ENCODE assay signal across 8 cellular contexts in the genomic region with DNA sequence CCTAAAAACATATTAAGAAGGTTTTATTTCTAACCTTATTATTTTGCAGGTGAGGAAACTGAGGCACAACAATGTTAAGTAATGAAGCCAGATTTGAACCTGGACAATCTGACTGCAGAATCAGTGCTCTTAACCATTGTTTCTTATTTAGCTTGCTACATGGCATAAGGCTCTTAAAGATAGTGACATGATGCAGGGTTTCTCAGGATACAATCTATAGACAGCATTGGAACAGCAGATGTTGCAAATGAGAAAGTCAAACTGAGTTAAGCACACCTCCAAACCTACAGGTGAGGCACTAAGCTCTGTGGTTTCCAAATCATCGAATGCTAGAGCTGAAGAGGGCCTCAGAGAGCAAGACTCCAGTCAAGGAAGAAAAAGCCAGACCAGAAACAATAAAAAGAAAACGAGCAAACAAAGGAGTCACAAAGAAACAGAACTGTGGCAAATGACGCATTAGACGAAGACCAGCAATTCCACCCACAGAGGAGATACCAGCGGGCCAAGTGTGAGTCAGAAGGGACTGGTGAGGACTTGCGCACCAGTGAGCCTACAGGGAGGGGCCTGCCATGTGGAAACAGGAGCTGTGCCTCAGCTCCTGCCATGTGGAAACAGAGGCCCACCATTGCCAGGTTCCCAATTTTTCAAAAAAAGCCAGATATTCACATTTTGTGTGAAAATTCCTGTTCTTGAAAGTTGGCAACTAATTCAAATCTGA. TPM values are rescaled to one million over a fixed set of nuclear protein-coding genes. Genes with fewer than 3 reads are reported as not detected.
DNase-seq lines count a peak whose midpoint lies in the region; ATAC-seq and TF ChIP-seq lines count a peak whose summit lies in the region.

No MANE protein-coding gene starts in this region.

- H3K9me3 Mint-ChIP-seq in activated T-helper 2 cell treated with anti-CD3 and anti-CD28 coated beads, Interferon-gamma antibody, Interleukin-2, Interleukin-4, amounts not matched to agents 10 μg/mL and 5 μg/mL and 100 μg/mL, durations not matched to agents 14 hours and 24 hours and 36 hours = no peaks in the 10 kb centered on the region

- TF ChIP-seq CTCF in GM12875 (IDR thresholded peaks at IDR 0.05; ENCODE audit: borderline replicate concordance, insufficient read depth, low read depth, low read length) = 0 out of 2 replicates have a peak, but pooled peaks have one; percentile 11

- no peaks in the 10 kb centered on the region for H3K27me3 Mint-ChIP-seq in activated T-helper 2 cell treated with anti-CD3 and anti-CD28 coated beads, Interferon-gamma antibody, Interleukin-2, Interleukin-4, amounts not matched to agents 10 μg/mL and 5 μg/mL and 100 μg/mL, durations not matched to agents 14 hours and 24 hours and 36 hours (ENCODE audit: low read depth)

- peak overlapping the region; percentile 93 for H3K27ac Mint-ChIP-seq in activated T-helper 2 cell treated with anti-CD3 and anti-CD28 coated beads, Interferon-gamma antibody, Interleukin-2, Interleukin-4, amounts not matched to agents 10 μg/mL and 5 μg/mL and 100 μg/mL, durations not matched to agents 14 hours and 24 hours and 36 hours

- H3K4me1 Mint-ChIP-seq in activated T-helper 2 cell treated with anti-CD3 and anti-CD28 coated beads, Interferon-gamma antibody, Interleukin-2, Interleukin-4, amounts not matched to agents 10 μg/mL and 5 μg/mL and 100 μg/mL, durations not matched to agents 14 hours and 24 hours and 36 hours (ENCODE audit: low read depth) = peaks cover 75% of the 10 kb centered on the region

- intact Hi-C loops in activated T-helper 2 cell treated with anti-CD3 and anti-CD28 coated beads, Interferon-gamma antibody, Interleukin-2, Interleukin-4, amounts not matched to agents 10 μg/mL and 5 μg/mL and 100 μg/mL, durations not matched to agents 14 hours and 24 hours and 36 hours (cut with micrococcal nuclease) = loop anchor here (1.0 to 5.0 kb wide), 9 partner anchors 12 to 506 kb away; a partner anchor contains a TSS

- peak; percentile 60 for ATAC-seq in HG02571 (IDR thresholded peaks at IDR 0.05; ENCODE audit: unreplicated experiment)

- peak; percentile 20 for DNase-seq in NCI-H69 (lab: John Stamatoyannopoulos, UW)
- peak; percentile 63 for DNase-seq in activated T-helper 2 cell treated with anti-CD3 and anti-CD28 coated beads, Interferon-gamma antibody, Interleukin-2, Interleukin-4, amounts not matched to agents 10 μg/mL and 5 μg/mL and 100 μg/mL, durations not matched to agents 14 hours and 24 hours and 36 hours (ENCODE audit: low spot score)
- peak; percentile 89 for DNase-seq in islet precursor cell
- peak; percentile 32 to 35 for DNase-seq in stimulated activated CD8-positive, alpha-beta memory T cell treated with anti-CD3 and anti-CD28 coated beads, Interleukin-7, amount 100 ng/mL, for 1 hour (ENCODE audit: low read depth in 2 of 2)
- DNase-seq in NCI-H1417 (lab: John Stamatoyannopoulos, UW) = no peak
- DNase-seq in NCI-H345 treated with DMSO at 0.1 percent for 48 hours (lab: John Stamatoyannopoulos, UW; ENCODE audit: unreplicated experiment) = no peak

- H3K36me3 Mint-ChIP-seq in activated T-helper 2 cell treated with anti-CD3 and anti-CD28 coated beads, Interferon-gamma antibody, Interleukin-2, Interleukin-4, amounts not matched to agents 10 μg/mL and 5 μg/mL and 100 μg/mL, durations not matched to agents 14 hours and 24 hours and 36 hours (ENCODE audit: low read depth) = peaks cover 66% of the 10 kb centered on the region

- peak overlapping the region; percentile 26 for H3K4me3 ChIP-seq in GM12875 (ENCODE audit: low read depth, low read length)

- H3K4me3 Mint-ChIP-seq in activated T-helper 2 cell treated with anti-CD3 and anti-CD28 coated beads, Interferon-gamma antibody, Interleukin-2, Interleukin-4, amounts not matched to agents 10 μg/mL and 5 μg/mL and 100 μg/mL, durations not matched to agents 14 hours and 24 hours and 36 hours (ENCODE audit: low read depth) = peak overlapping the region; percentile 2

RNA-seq across cellular contexts. Expression of a gene that starts 14.4 kb away (rescaled TPM):
- 40.6 and 40.9 TPM in 2 replicates for total RNA-seq in activated T-helper 2 cell treated with anti-CD3 and anti-CD28 coated beads, Interferon-gamma antibody, Interleukin-2, Interleukin-4, amounts not matched to agents 10 μg/mL and 5 μg/mL and 100 μg/mL, durations not matched to agents 14 hours and 24 hours and 36 hours

Comparison
In these comparisons a context has a peak if more than half of its experiments do, and no peak if none do; other contexts are left out.
1. DNase-seq: peak in NCI-H69 (single experiment), activated T-helper 2 cell treated with anti-CD3 and anti-CD28 coated beads, Interferon-gamma antibody, Interleukin-2, Interleukin-4, amounts not matched to agents 10 μg/mL and 5 μg/mL and 100 μg/mL, durations not matched to agents 14 hours and 24 hours and 36 hours (single experiment), islet precursor cell (single experiment) and stimulated activated CD8-positive, alpha-beta memory T cell treated with anti-CD3 and anti-CD28 coated beads, Interleukin-7, amount 100 ng/mL, for 1 hour (2 of 2); none in NCI-H1417 (0 of 3) and NCI-H345 treated with DMSO at 0.1 percent for 48 hours (single experiment).